8 cellular contexts compared by ENCODE assay signal in genomic region chr3:150227839-150228238, GRCh38.
A peak's percentile ranks its signal among the peaks of the same experiment; 100 is the strongest.
DNase-seq lines count a peak whose midpoint lies in the region; TF ChIP-seq lines count a peak whose summit lies in the region.

No MANE protein-coding gene starts in this region.

- no peaks in the 10 kb centered on the region for H3K27me3 ChIP-seq in WERI-Rb-1 (ENCODE audit: insufficient read depth, low read depth, severe bottlenecking)
- no peaks in the 10 kb centered on the region for H3K27me3 ChIP-seq in prostate gland (replicated peaks; ENCODE audit: insufficient read depth)

- TF ChIP-seq CTCF in GM12874 (IDR thresholded peaks at IDR 0.05; ENCODE audit: insufficient read depth, low read depth, low read length) (peak; percentile 86), WERI-Rb-1 (IDR thresholded peaks at IDR 0.05; ENCODE audit: low read depth, low read length) (peak; percentile 73), prostate gland (IDR thresholded peaks at IDR 0.05) (peak in 3 of 4 experiments; percentile 27 to 52 (median 43))

- H3K36me3 ChIP-seq in WERI-Rb-1 = no peaks in the 10 kb centered on the region
- no peaks in the 10 kb centered on the region for H3K36me3 ChIP-seq in prostate gland

- DNase-seq in AG08395 (ENCODE audit: low spot score) = peak; percentile 74
- DNase-seq in NCI-H1105 (lab: John Stamatoyannopoulos, UW) = peak; percentile 73
- DNase-seq in WERI-Rb-1 = peak; percentile 61
- DNase-seq in foreskin melanocyte = peak; percentile 72
- peak; percentile 12 for DNase-seq in prostate gland (ENCODE audit: low spot score)
- no peak for DNase-seq in occipital lobe (lab: John Stamatoyannopoulos, UW)
- no peak for DNase-seq in cerebellar nuclear complex (lab: John Stamatoyannopoulos, UW)

- H3K4me3 ChIP-seq in WERI-Rb-1 (ENCODE audit: low read depth, low read length) = no peak overlapping the region
- no peak overlapping the region for H3K4me3 ChIP-seq in prostate gland

- intact Hi-C loops in prostate gland (cut with DNase I) = loop anchor here (10.0 kb wide), 1 partner anchor 147 kb away; no protein-coding TSS in a partner anchor

- H3K27ac ChIP-seq in WERI-Rb-1 = no peak overlapping the region
- H3K27ac ChIP-seq in prostate gland = no peak overlapping the region

- H3K9me3 ChIP-seq in WERI-Rb-1 (ENCODE audit: severe bottlenecking) (no peaks in the 10 kb centered on the region), prostate gland (no peaks in the 10 kb centered on the region)

- no peak for TF ChIP-seq POLR2A in prostate gland (IDR thresholded peaks at IDR 0.05)

- WGBS in prostate gland = 49% methylated on average over 5 of the region's 5 CpGs

- H3K4me1 ChIP-seq in prostate gland (replicated peaks) = no peaks in the 10 kb centered on the region

Comparison
In these comparisons a context has a peak if more than half of its experiments do, and no peak if none do; other contexts are left out.
1. DNase-seq: peak in AG08395 (single experiment), NCI-H1105 (single experiment), WERI-Rb-1 (single experiment), foreskin melanocyte (single experiment) and prostate gland (single experiment); none in occipital lobe (single experiment) and cerebellar nuclear complex (0 of 2).
2. Peak in every context shown above with its lines, with median percentiles within 50 percentile points of each other: CTCF ChIP-seq.